In genomic region chr4:76850010-76850441, GRCh38 we compare ENCODE assay signal across 15 cellular contexts. TPM values are rescaled to one million over a fixed set of nuclear protein-coding genes. Genes with fewer than 3 reads are reported as not detected.
DNase-seq lines count a peak whose midpoint lies in the region; ATAC-seq, FAIRE-seq and TF ChIP-seq lines count a peak whose summit lies in the region.
"Had no signal": no experiment of that assay in that cellular context is flagged by ENCODE, and none has a peak within 500 bp of the region (broad histone marks: within the 10 kb centered on the region; RNA-seq: fewer than 3 reads in every experiment).

No MANE protein-coding gene starts in this region.

- H3K9me3 ChIP-seq in left lung, result no peaks in the 10 kb centered on the region

- no peak for FAIRE-seq in GM12892 (lab: Jason Lieb, UNC)

- no peaks in the 10 kb centered on the region for H3K27me3 ChIP-seq in brain microvascular endothelial cell (replicated peaks)
- H3K27me3 ChIP-seq in left lung, result no peaks in the 10 kb centered on the region
- H3K27me3 ChIP-seq: dorsolateral prefrontal cortex had no signal

- TF ChIP-seq POLR2A in GM12892 (IDR thresholded peaks at IDR 0.05; ENCODE audit: low read depth, low read length), result no peak

- H3K4me3 ChIP-seq in brain microvascular endothelial cell (ENCODE audit: low read depth, low read length), result no peak overlapping the region
- no peak overlapping the region for H3K4me3 ChIP-seq in left lung
- H3K4me3 ChIP-seq: dorsolateral prefrontal cortex had no signal

- H3K27ac ChIP-seq in brain microvascular endothelial cell (no peak overlapping the region), left lung (no peak overlapping the region)
- H3K27ac ChIP-seq: dorsolateral prefrontal cortex, parathyroid adenoma had no signal

- in situ Hi-C loops in brain microvascular endothelial cell (cut with HindIII; ENCODE audit: low pct_ligation_motif_present, low sequenced_read_pairs), result no loop called here

- intact Hi-C loops in left lung (cut with DNase I), result no loop called here

- peak; percentile 52 for DNase-seq in AG09319 (ENCODE audit: extremely low read depth, low read depth)
- peak; percentile 94 for DNase-seq in HT1080 (ENCODE audit: low read depth)
- DNase-seq in brain microvascular endothelial cell, result peak; percentile 98
- DNase-seq in left lung, result no peak
- no peak for DNase-seq in GM12892 (ENCODE audit: insufficient read length)
- no peak for DNase-seq in activated CD4-positive, alpha-beta T cell treated with anti-CD3 and anti-CD28 coated beads, Interleukin-2, amount 50 U/mL, for 48 hours
- no peak for DNase-seq in Ammon's horn (ENCODE audit: low spot score)
- DNase-seq: activated gamma-delta T cell; CD8-positive, alpha-beta T cell; dorsolateral prefrontal cortex; NCI-H1092 had no signal

- H3K36me3 ChIP-seq in brain microvascular endothelial cell (replicated peaks) (no peaks in the 10 kb centered on the region), left lung (no peaks in the 10 kb centered on the region)

- no peak for TF ChIP-seq CTCF in AG09319 (IDR thresholded peaks at IDR 0.05; ENCODE audit: low read depth, low read length)
- TF ChIP-seq CTCF in brain microvascular endothelial cell (IDR thresholded peaks at IDR 0.05; ENCODE audit: low read depth, low read length, missing control alignments), result no peak
- no peak for TF ChIP-seq CTCF in left lung (IDR thresholded peaks at IDR 0.05)

- ATAC-seq in left lung (peak; percentile 35), GM19452 (IDR thresholded peaks at IDR 0.05; ENCODE audit: unreplicated experiment) (no peak)
- ATAC-seq: CD8-positive, alpha-beta T cell; WTC11 had no signal

- H3K4me1 ChIP-seq in left lung, result no peaks in the 10 kb centered on the region
- H3K4me1 ChIP-seq: parathyroid adenoma had no signal

RNA-seq across cellular contexts. Expression of gene SOWAHB, which starts 47.9 kb away (rescaled TPM):
- 0.03 TPM in 1 of 2 replicates, not detected in the other for total RNA-seq in HT1080 (2014; rRNA removed; shearing (Covaris generic))
- not detected in 2 replicates for polyA plus RNA-seq in HT1080 (2015; cell fraction: cytosol; rRNA removed)
- not detected in 2 replicates for polyA plus RNA-seq in HT1080 (2015; cell fraction: nucleus; rRNA removed)
- 1 to 10 TPM; 2.5 to 6.3 TPM for total RNA-seq in left lung
- polyA plus RNA-seq in GM12892 (2012; ENCODE audit: missing spikeins), result 0.78 TPM
- total RNA-seq: CD8-positive, alpha-beta T cell; OCI-LY7 had no signal

Comparison
In these comparisons a context has a peak if more than half of its experiments do, and no peak if none do; other contexts are left out.
1. DNase-seq: peak in AG09319 (single experiment), HT1080 (single experiment) and brain microvascular endothelial cell (single experiment); none in left lung (0 of 2), GM12892 (single experiment), activated CD4-positive, alpha-beta T cell treated with anti-CD3 and anti-CD28 coated beads, Interleukin-2, amount 50 U/mL, for 48 hours (0 of 2) and Ammon's horn (single experiment).